In genomic region chr1:86687595-86687994, GRCh38 we compare ENCODE assay signal across 10 cellular contexts. TPM values are rescaled to one million over a fixed set of nuclear protein-coding genes. Genes with fewer than 3 reads are reported as not detected.
DNase-seq lines count a peak whose midpoint lies in the region; ATAC-seq and TF ChIP-seq lines count a peak whose summit lies in the region.
"Had no signal": no experiment of that assay in that cellular context is flagged by ENCODE, and none has a peak within 500 bp of the region (broad histone marks: within the 10 kb centered on the region; RNA-seq: fewer than 3 reads in every experiment).

No MANE protein-coding gene starts in this region.

- H3K4me3 ChIP-seq in AG10803 (ENCODE audit: low read length) = no peak overlapping the region
- no peak overlapping the region for H3K4me3 ChIP-seq in GM23248
- no peak overlapping the region for H3K4me3 ChIP-seq in RWPE2 (ENCODE audit: severe bottlenecking)
- H3K4me3 ChIP-seq: suprapubic skin had no signal

- no peak overlapping the region for H2AFZ ChIP-seq in GM23248

- H3F3A ChIP-seq in GM23248 (ENCODE audit: insufficient read depth) = no peaks in the 10 kb centered on the region

- H3K27ac ChIP-seq in GM23248 (no peak overlapping the region), RWPE2 (ENCODE audit: poor library complexity, severe bottlenecking) (no peak overlapping the region)
- H3K27ac ChIP-seq: suprapubic skin had no signal

- no peaks in the 10 kb centered on the region for H3K4me1 ChIP-seq in GM23248 (ENCODE audit: insufficient read depth)
- H3K4me1 ChIP-seq in RWPE2 (ENCODE audit: insufficient read depth, poor library complexity, severe bottlenecking) = no peaks in the 10 kb centered on the region
- H3K4me1 ChIP-seq: suprapubic skin had no signal

- no peak overlapping the region for H3K9ac ChIP-seq in GM23248

- H3K27me3 ChIP-seq in GM23248 (replicated peaks; ENCODE audit: insufficient read depth) (no peaks in the 10 kb centered on the region), RWPE2 (ENCODE audit: insufficient read depth, poor library complexity, severe bottlenecking) (no peaks in the 10 kb centered on the region)
- H3K27me3 ChIP-seq: suprapubic skin had no signal

- TF ChIP-seq CTCF in AG10803 (conservative IDR thresholded peaks at IDR 0.05; ENCODE audit: low read length) (peak; percentile 19; the same call in 1 of the 2 replicates), RWPE2 (IDR thresholded peaks at IDR 0.05; ENCODE audit: poor library complexity, severe bottlenecking) (peak; percentile 50)

- no peaks in the 10 kb centered on the region for H3K79me2 ChIP-seq in GM23248 (ENCODE audit: insufficient read depth)

- H3K9me3 ChIP-seq in GM23248 (ENCODE audit: low read depth) = no peaks in the 10 kb centered on the region
- H3K9me3 ChIP-seq in RWPE2 (ENCODE audit: severe bottlenecking) = no peaks in the 10 kb centered on the region
- H3K9me3 ChIP-seq: suprapubic skin had no signal

- DNase-seq in AG10803 (ENCODE audit: low read depth) = no peak
- DNase-seq in GM23248 = peak; percentile 38
- DNase-seq in RWPE2 (ENCODE audit: low spot score) = no peak
- DNase-seq in inferior parietal cortex (ENCODE audit: extremely low spot score) = peak; percentile 40
- no peak for DNase-seq in NK-92 (lab: John Stamatoyannopoulos, UW; ENCODE audit: unreplicated experiment)
- DNase-seq in NCI-H1417 treated with DMSO at 0.1 percent for 48 hours (lab: John Stamatoyannopoulos, UW) = no peak
- no peak for DNase-seq in 8988T
- DNase-seq: activated CD4-positive, alpha-beta memory T cell treated with anti-CD3 and anti-CD28 coated beads for 36 hours had no signal

- no peak overlapping the region for H3K4me2 ChIP-seq in GM23248 (ENCODE audit: unreplicated experiment)

- H4K20me1 ChIP-seq in GM23248 (ENCODE audit: insufficient read depth) = no peaks in the 10 kb centered on the region

- ATAC-seq in RWPE2 (ENCODE audit: low read depth) (no peak), HG03139 (IDR thresholded peaks at IDR 0.05; ENCODE audit: unreplicated experiment) (no peak)

- H3K36me3 ChIP-seq in GM23248 (ENCODE audit: low read depth) (no peaks in the 10 kb centered on the region), RWPE2 (ENCODE audit: low read depth) (no peaks in the 10 kb centered on the region)
- H3K36me3 ChIP-seq: suprapubic skin had no signal

- H3K9me2 ChIP-seq in GM23248 (ENCODE audit: insufficient read depth) = no peaks in the 10 kb centered on the region

- WGBS in GM23248 (ENCODE audit: low coverage in 1 of 2, low lambda C conversion rate in 2 of 2, missing lambda C conversion rate in 2 of 2), 2 experiments = 95 to 97% methylated on average over 1 of the region's 1 CpG

- in situ Hi-C loops in GM23248 (cut with MboI) = no loop called here

RNA-seq across cellular contexts. Expression of gene SH3GLB1, which starts 16.8 kb away (rescaled TPM):
- 36.0 and 47.6 TPM in 2 replicates for total RNA-seq in GM23248 (2014; rRNA removed; shearing (Covaris generic))
- 126 and 131 TPM in 2 replicates for polyA plus RNA-seq in GM23248 (2016; fragmentation: Nextera tagmentation; extraction: Ambion mirVana)

Comparison
In these comparisons a context has a peak if more than half of its experiments do, and no peak if none do; other contexts are left out.
1. DNase-seq: peak in GM23248 (single experiment) and inferior parietal cortex (single experiment); none in AG10803 (single experiment), RWPE2 (single experiment), NK-92 (single experiment), NCI-H1417 treated with DMSO at 0.1 percent for 48 hours (single experiment) and 8988T (single experiment).